Comparison of ENCODE assay signal across 8 cellular contexts in genomic region chr7:23013715-23014649, GRCh38. TPM values are rescaled to one million over a fixed set of nuclear protein-coding genes. Genes with fewer than 3 reads are reported as not detected.
DNase-seq lines count a peak whose midpoint lies in the region; TF ChIP-seq lines count a peak whose summit lies in the region.

HYCC1 (minus strand) TSS chr7:23014130; CDS start chr7:22991111, 23,019 bp downstream.

- H3K9ac ChIP-seq in SK-N-MC (ENCODE audit: insufficient read length): peak within 1 kb of the TSS; percentile 76

- H3K4me1 Mint-ChIP-seq in HFFc6 (ENCODE audit: low read depth): peaks cover 39% of the 10 kb centered on the region
- H3K4me1 Mint-ChIP-seq in activated naive CD4-positive, alpha-beta T cell treated with anti-CD3 and anti-CD28 coated beads, Interleukin-2, amount 10 ng/mL, durations not matched to agents 7 days and 5 days: peaks cover 41% of the 10 kb centered on the region

- H3K27ac Mint-ChIP-seq in HFFc6: peak within 1 kb of the TSS; percentile 80
- H3K27ac Mint-ChIP-seq in activated naive CD4-positive, alpha-beta T cell treated with anti-CD3 and anti-CD28 coated beads, Interleukin-2, amount 10 ng/mL, durations not matched to agents 7 days and 5 days: peak within 1 kb of the TSS; percentile 95

- H3K4me1 ChIP-seq in suprapubic skin: peaks cover 40% of the 10 kb centered on the region

- H3K9me3 Mint-ChIP-seq in HFFc6: no peaks in the 10 kb centered on the region
- H3K9me3 Mint-ChIP-seq in activated naive CD4-positive, alpha-beta T cell treated with anti-CD3 and anti-CD28 coated beads, Interleukin-2, amount 10 ng/mL, durations not matched to agents 7 days and 5 days: peaks cover 3% of the 10 kb centered on the region

- peak; percentile 77 to 95 for TF ChIP-seq POLR2A in suprapubic skin (IDR thresholded peaks at IDR 0.05)

- H3K4me3 Mint-ChIP-seq in HFFc6: peak within 1 kb of the TSS; percentile 96; the same call in 1 of the 2 replicates
- peak within 1 kb of the TSS; percentile 96 for H3K4me3 Mint-ChIP-seq in activated naive CD4-positive, alpha-beta T cell treated with anti-CD3 and anti-CD28 coated beads, Interleukin-2, amount 10 ng/mL, durations not matched to agents 7 days and 5 days

- peak; percentile 81 for TF ChIP-seq CTCF in HFFc6 (IDR thresholded peaks at IDR 0.05)
- TF ChIP-seq CTCF in suprapubic skin (IDR thresholded peaks at IDR 0.05): peak; percentile 75 to 77

- WGBS in suprapubic skin: 3% methylated on average over 29 of the region's 61 CpGs

- CTCF ChIA-PET in activated naive CD4-positive, alpha-beta T cell treated with anti-CD3 and anti-CD28 coated beads, Interleukin-2, amount 10 ng/mL, durations not matched to agents 7 days and 5 days (lab: Charles Lee): interaction anchor here (3.7 kb wide), 1 partner anchor 41 kb away, joined by 23 read pairs; no protein-coding TSS in a partner anchor

- TF ChIP-seq EP300 in suprapubic skin (IDR thresholded peaks at IDR 0.05): no peak

- peak; percentile 99 for DNase-seq in HFFc6
- DNase-seq in NAMALWA (ENCODE audit: low spot score): peak; percentile 100
- peak; percentile 94 for DNase-seq in SK-N-MC (ENCODE audit: low read depth, low spot score)
- DNase-seq in activated naive CD4-positive, alpha-beta T cell treated with anti-CD3 and anti-CD28 coated beads, Interleukin-2, amount 10 ng/mL, durations not matched to agents 7 days and 5 days: peak; percentile 99
- peak; percentile 97 for DNase-seq in germinal center (ENCODE audit: low spot score)
- peak; percentile 82 to 100 (median 99) for DNase-seq in nucleus accumbens (lab: John Stamatoyannopoulos, UW)
- peak; percentile 100 for DNase-seq in suprapubic skin (ENCODE audit: low spot score in 2 of 2)

- H3K27me3 ChIP-seq in suprapubic skin: no peaks in the 10 kb centered on the region

- H3K27me3 Mint-ChIP-seq in HFFc6 (ENCODE audit: insufficient read depth): no peaks in the 10 kb centered on the region; the same call in 1 of the 2 replicates
- no peaks in the 10 kb centered on the region for H3K27me3 Mint-ChIP-seq in activated naive CD4-positive, alpha-beta T cell treated with anti-CD3 and anti-CD28 coated beads, Interleukin-2, amount 10 ng/mL, durations not matched to agents 7 days and 5 days

- H3K36me3 Mint-ChIP-seq in HFFc6 (ENCODE audit: low read depth): no peaks in the 10 kb centered on the region
- H3K36me3 Mint-ChIP-seq in activated naive CD4-positive, alpha-beta T cell treated with anti-CD3 and anti-CD28 coated beads, Interleukin-2, amount 10 ng/mL, durations not matched to agents 7 days and 5 days: peaks cover 17% of the 10 kb centered on the region

- no peak within 1 kb of the TSS for H3K27ac ChIP-seq in SK-N-MC
- peak within 1 kb of the TSS; percentile 90 for H3K27ac ChIP-seq in suprapubic skin

- no peaks in the 10 kb centered on the region for H3K9me3 ChIP-seq in SK-N-MC (ENCODE audit: low read depth, low read length)
- H3K9me3 ChIP-seq in suprapubic skin: no peaks in the 10 kb centered on the region

- H3K4me3 ChIP-seq in GM08714 (ENCODE audit: low read length) (peak within 1 kb of the TSS; percentile 94), SK-N-MC (peak within 1 kb of the TSS; percentile 91), suprapubic skin (peak within 1 kb of the TSS; percentile 96)

- H3K36me3 ChIP-seq in SK-N-MC (ENCODE audit: insufficient read depth, low read length): no peaks in the 10 kb centered on the region
- H3K36me3 ChIP-seq in suprapubic skin: no peaks in the 10 kb centered on the region

RNA-seq across cellular contexts. Expression of gene HYCC1, which starts in this region (rescaled TPM):
- 100 to 1,000 TPM in 1 of 6 experiments, 10 to 100 TPM in 5; 88.5 to 104 (median 95.0) TPM for total RNA-seq in HFFc6 (2021; fragmentation: NEBNext Ultra II Directional; extraction: Animal tissue kit (Norgen Biotek cat#: 25700))
- 10 to 100 TPM in 3 of 4 donors, 1 to 10 TPM in 1; 8.3 to 22.6 (median 12.7) TPM for total RNA-seq in suprapubic skin
